In genomic region chr19:47225746-47226425, GRCh38 we compare ENCODE assay signal across 8 cellular contexts. TPM values are rescaled to one million over a fixed set of nuclear protein-coding genes. Genes with fewer than 3 reads are reported as not detected.
A peak's percentile ranks its signal among the peaks of the same experiment; 100 is the strongest.
DNase-seq lines count a peak whose midpoint lies in the region; ATAC-seq and FAIRE-seq lines count a peak whose summit lies in the region.

No MANE protein-coding gene starts in this region.

- H4K8ac ChIP-seq in neuronal stem cell (ENCODE audit: low read depth, low read length), result no peak overlapping the region

- H3K79me1 ChIP-seq in neuronal stem cell (ENCODE audit: low read depth, low read length), result peaks cover 20% of the 10 kb centered on the region

- peak overlapping the region; percentile 97 for H3K9ac ChIP-seq in neuronal stem cell (ENCODE audit: low read depth, low read length, poor library complexity)
- peak overlapping the region; percentile 88 to 92 for H3K9ac ChIP-seq in stomach smooth muscle (ENCODE audit: low read length in 2 of 2)

- peak overlapping the region; percentile 40 for H2AK5ac ChIP-seq in neuronal stem cell (ENCODE audit: low read depth, low read length)

- DNase-seq in Caki2 (ENCODE audit: low read depth) (peak; percentile 83), LHCN-M2 (ENCODE audit: low read depth) (peak; percentile 83), SHP77 treated with DMSO at 0.1 percent for 48 hours (lab: John Stamatoyannopoulos, UW) (peak; percentile 45), frontal cortex (ENCODE audit: low spot score in 2 of 2) (peak; percentile 99 to 100), neuronal stem cell (ENCODE audit: low spot score) (peak; percentile 87)
- peak; percentile 54 to 84 (median 70) for DNase-seq in activated naive CD4-positive, alpha-beta T cell (lab: John Stamatoyannopoulos, UW)

- peak overlapping the region; percentile 76 to 83 for H3K4me3 ChIP-seq in neuronal stem cell (ENCODE audit: low read length in 2 of 2)
- peak overlapping the region; percentile 73 to 75 for H3K4me3 ChIP-seq in stomach smooth muscle (ENCODE audit: low read length in 2 of 2)

- H3K27ac ChIP-seq in neuronal stem cell (replicated peaks; ENCODE audit: low read length), result peak overlapping the region; percentile 99
- H3K27ac ChIP-seq in stomach smooth muscle (ENCODE audit: low read length), result peak overlapping the region; percentile 98

- no peak overlapping the region for H2BK120ac ChIP-seq in neuronal stem cell (ENCODE audit: low read depth, low read length)

- H2BK12ac ChIP-seq in neuronal stem cell (ENCODE audit: low read length), result no peak overlapping the region

- no peak for FAIRE-seq in frontal cortex (lab: Jason Lieb, UNC)

- H2BK5ac ChIP-seq in neuronal stem cell (ENCODE audit: low read length), result peak overlapping the region; percentile 96

- peak overlapping the region; percentile 49 for H2AFZ ChIP-seq in neuronal stem cell (ENCODE audit: low read length)

- H3K4me1 ChIP-seq in neuronal stem cell (ENCODE audit: control insufficient read depth in 2 of 2, insufficient read depth in 1 of 2, low read depth in 1 of 2, low read length in 2 of 2), result peaks cover 24 to 26% of the 10 kb centered on the region in 2 donors
- H3K4me1 ChIP-seq in stomach smooth muscle (ENCODE audit: control insufficient read depth, insufficient read depth, low read length), result peaks cover 43% of the 10 kb centered on the region

- no peak overlapping the region for H3K4ac ChIP-seq in neuronal stem cell (ENCODE audit: low read length)

- H3K14ac ChIP-seq in neuronal stem cell (ENCODE audit: low read length), result peak overlapping the region; percentile 87

- peak overlapping the region; percentile 98 for H3K18ac ChIP-seq in neuronal stem cell (ENCODE audit: low read length)

- H3K27me3 ChIP-seq in neuronal stem cell (ENCODE audit: control insufficient read depth in 3 of 3, insufficient read depth in 3 of 3, low read depth in 1 of 3, low read length in 3 of 3), result no peaks in the 10 kb centered on the region
- no peaks in the 10 kb centered on the region for H3K27me3 ChIP-seq in stomach smooth muscle (ENCODE audit: control insufficient read depth in 1 of 2, insufficient read depth in 2 of 2, low read length in 2 of 2)

- no peak overlapping the region for H4K91ac ChIP-seq in neuronal stem cell (ENCODE audit: low read depth, low read length, poor library complexity)

- ATAC-seq in GM21526 (IDR thresholded peaks at IDR 0.05; ENCODE audit: low FRiP score, unreplicated experiment), result peak; percentile 35

- H2BK15ac ChIP-seq in neuronal stem cell (ENCODE audit: low read length), result peak overlapping the region; percentile 97

- no CpG with 5 or more reads among the region's 59 CpGs for WGBS in neuronal stem cell (ENCODE audit: extremely low coverage in 2 of 2, insufficient read length in 2 of 2, insufficient replicate concordance in 1 of 2), 2 donors

- H3K23ac ChIP-seq in neuronal stem cell (ENCODE audit: low read depth, low read length, poor library complexity), result peak overlapping the region; percentile 100

- H3K4me2 ChIP-seq in neuronal stem cell (ENCODE audit: insufficient read depth, low read length, poor library complexity, severe bottlenecking), result peak overlapping the region; percentile 97

- H3K36me3 ChIP-seq in neuronal stem cell (replicated peaks in 1 of 2; ENCODE audit: control insufficient read depth in 2 of 2, insufficient read depth in 2 of 2, low read length in 2 of 2) (peaks cover 11 to 38% of the 10 kb centered on the region in 2 donors), stomach smooth muscle (ENCODE audit: control insufficient read depth in 2 of 2, insufficient read depth in 2 of 2, low read length in 2 of 2) (peaks cover 5 to 8% of the 10 kb centered on the region in 2 donors)

- in situ Hi-C loops in Caki2 (cut with HindIII; ENCODE audit: low pct_unique_long_range_greater_than_20kb, low sequenced_read_pairs), result no loop called here

- H3K9me3 ChIP-seq in neuronal stem cell (replicated peaks in 1 of 2; ENCODE audit: control insufficient read depth in 2 of 2, insufficient read depth in 1 of 2, low read depth in 1 of 2, low read length in 2 of 2) (no peaks in the 10 kb centered on the region), stomach smooth muscle (ENCODE audit: control insufficient read depth in 2 of 2, low read length in 2 of 2) (no peaks in the 10 kb centered on the region)

RNA-seq across cellular contexts. Expression of gene BBC3, which starts 5.1 kb away (rescaled TPM):
- 40.8 and 41.7 TPM in 2 replicates for total RNA-seq in Caki2 (2014; rRNA removed; shearing (Covaris generic); ENCODE audit: low replicate concordance)
- total RNA-seq in LHCN-M2 (2014; rRNA removed) (3.3 and 6.8 TPM in 2 replicates), frontal cortex (12.2 TPM)
- 4.0 TPM for polyA plus RNA-seq in LHCN-M2 (2012)
- 20.7 TPM for polyA plus RNA-seq in neuronal stem cell (2013, experiment 1 of 2)
- 20.0 TPM for polyA plus RNA-seq in neuronal stem cell (2013, experiment 2 of 2)

RNA-seq across cellular contexts. Expression of gene CCDC9, which starts 30.4 kb away (rescaled TPM):
- total RNA-seq in Caki2 (2014; rRNA removed; shearing (Covaris generic); ENCODE audit: low replicate concordance), result 26.4 and 28.8 TPM in 2 replicates
- total RNA-seq in LHCN-M2 (2014; rRNA removed), result 4.9 and 16.2 TPM in 2 replicates
- polyA plus RNA-seq in LHCN-M2 (2012), result 18.9 TPM
- total RNA-seq in frontal cortex, result 2.4 TPM
- 15.9 TPM for polyA plus RNA-seq in neuronal stem cell (2013, experiment 1 of 2)
- polyA plus RNA-seq in neuronal stem cell (2013, experiment 2 of 2), result 14.8 TPM

RNA-seq across cellular contexts. Expression of gene INAFM1, which starts 48.8 kb away (rescaled TPM):
- total RNA-seq in Caki2 (2014; rRNA removed; shearing (Covaris generic); ENCODE audit: low replicate concordance), result 2.4 and 5.0 TPM in 2 replicates
- 0.51 and 0.80 TPM in 2 replicates for total RNA-seq in LHCN-M2 (2014; rRNA removed)
- 7.5 TPM for polyA plus RNA-seq in LHCN-M2 (2012)
- total RNA-seq in frontal cortex, result 4.1 TPM
- polyA plus RNA-seq in neuronal stem cell (2013, experiment 1 of 2), result 7.5 TPM
- 6.6 TPM for polyA plus RNA-seq in neuronal stem cell (2013, experiment 2 of 2)

Comparison
In these comparisons a context has a peak if more than half of its experiments do, and no peak if none do; other contexts are left out.
1. Peak in every context shown above with its lines: DNase-seq, ATAC-seq, H3K4me3 ChIP-seq and H3K27ac ChIP-seq.
2. DNase-seq: peak in every context shown above with its lines; median percentile 100 in frontal cortex; 87 in neuronal stem cell; 83 in Caki2; 83 in LHCN-M2; 70 in activated naive CD4-positive, alpha-beta T cell; 45 in SHP77 treated with DMSO at 0.1 percent for 48 hours.